Comparison of ENCODE assay signal across 6 cellular contexts in the genomic region with DNA sequence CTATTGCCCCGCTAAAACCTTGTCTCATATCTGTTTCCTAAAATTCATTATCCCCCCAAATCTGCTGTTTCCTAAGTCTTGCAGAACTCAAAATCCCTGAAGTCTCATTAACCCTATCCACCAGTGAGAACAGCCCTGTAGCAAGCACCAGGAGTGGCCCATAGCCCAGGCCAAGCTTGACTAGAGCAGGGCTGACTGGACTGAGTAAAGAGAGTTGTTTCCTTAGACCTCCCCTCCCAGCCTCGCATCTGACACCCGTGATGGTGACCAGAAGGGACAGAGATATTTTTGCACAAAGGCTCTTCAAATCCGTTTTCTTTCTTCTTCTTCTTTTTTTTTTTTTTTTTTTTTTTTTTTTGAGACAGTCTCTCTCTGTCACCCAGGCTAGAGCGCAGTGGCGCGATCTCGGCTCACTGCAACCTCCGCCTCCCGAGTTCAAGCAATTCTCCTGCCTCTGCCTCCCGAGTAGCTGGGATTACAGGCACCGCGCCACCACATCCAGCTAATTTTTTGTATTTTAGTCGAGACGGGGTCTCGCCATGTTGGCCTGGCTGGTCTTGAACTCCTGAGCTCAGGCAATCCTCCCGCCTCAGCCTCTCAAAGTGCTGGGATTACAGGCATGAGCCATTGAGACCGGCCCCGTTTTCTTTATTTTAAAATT. TPM values are rescaled to one million over a fixed set of nuclear protein-coding genes. Genes with fewer than 3 reads are reported as not detected.
A peak's percentile ranks its signal among the peaks of the same experiment; 100 is the strongest.
DNase-seq lines count a peak whose midpoint lies in the region; ATAC-seq, FAIRE-seq and TF ChIP-seq lines count a peak whose summit lies in the region.
"Not testable (repeated sequence)": the region's sequence is repeated elsewhere in the genome, so short reads cannot be mapped to it uniquely, and the experiment has no call there.

No MANE protein-coding gene starts in this region.

- H4K20me1 ChIP-seq in MM.1S (ENCODE audit: insufficient read depth, low read length): not testable (repeated sequence)
- peaks cover 0 to 10% of the 10 kb centered on the region in 2 experiments for H4K20me1 ChIP-seq in H1 (replicated peaks in 1 of 2; ENCODE audit: control insufficient read depth in 1 of 2, insufficient read depth in 2 of 2, low read length in 2 of 2)

- POLR2A ChIA-PET in CD4-positive, alpha-beta memory T cell (lab: Charles Lee; ENCODE audit: partially characterized antibody): interaction anchor here (0.8 to 4.7 kb wide), 12 partner anchors 12 to 171 kb away, joined by 4 to 72 read pairs (median 8); a partner anchor contains a TSS
- POLR2A ChIA-PET in H1 (lab: Charles Lee; ENCODE audit: partially characterized antibody): interaction anchor here (0.7 to 3.5 kb wide), 14 partner anchors 8 to 62 kb away, joined by 3 to 24 read pairs (median 4); a partner anchor contains a TSS

- 0 out of 2 replicates have a peak overlapping the region, but pooled peaks have one; percentile 25 for H2AK5ac ChIP-seq in H1 (ENCODE audit: low read depth, low read length)

- peak overlapping the region; percentile 88 to 100 (median 99) for H3K27ac Mint-ChIP-seq in CD4-positive, alpha-beta memory T cell
- peak overlapping the region; percentile 98 for H3K27ac Mint-ChIP-seq in activated CD8-positive, alpha-beta memory T cell treated with anti-CD3 and anti-CD28 coated beads, Interleukin-2, amount 10 ng/mL, durations not matched to agents 7 days and 5 days
- H3K27ac Mint-ChIP-seq in mesothelial cell of epicardium: not testable (repeated sequence)
- H3K27ac Mint-ChIP-seq in stimulated activated effector memory CD8-positive, alpha-beta T cell treated with anti-CD3 and anti-CD28 coated beads, Interleukin-12 subunit alpha, Interleukin-12 subunit beta, amount 100 ng/mL, for 72 hours: peak overlapping the region; percentile 98

- H3K4me1 ChIP-seq in CD4-positive, alpha-beta memory T cell (ENCODE audit: insufficient read depth, low read length): peaks cover 13% of the 10 kb centered on the region
- peaks cover 14% of the 10 kb centered on the region for H3K4me1 ChIP-seq in MM.1S (ENCODE audit: low read length)
- H3K4me1 ChIP-seq in H1 (replicated peaks in 1 of 4; ENCODE audit: control insufficient read depth in 3 of 4, insufficient read depth in 4 of 4, low read length in 3 of 4): not testable (repeated sequence)

- not testable (repeated sequence) for TF ChIP-seq RAD21 in H1 (IDR thresholded peaks at IDR 0.05 in 1 of 2, conservative IDR thresholded peaks at IDR 0.05 in 1 of 2; ENCODE audit: low read depth in 2 of 2, low read length in 2 of 2)

- H3K18ac ChIP-seq in H1 (ENCODE audit: extremely low read depth, low read length): not testable (repeated sequence)

- DNase-seq in CD4-positive, alpha-beta memory T cell; MM.1S; activated CD8-positive, alpha-beta memory T cell treated with anti-CD3 and anti-CD28 coated beads, Interleukin-2, amount 10 ng/mL, durations not matched to agents 7 days and 5 days; H1 (ENCODE audit: low read depth in 1 of 2, low spot score in 2 of 2); mesothelial cell of epicardium (ENCODE audit: low spot score in 2 of 2, unreplicated experiment in 2 of 2); stimulated activated effector memory CD8-positive, alpha-beta T cell treated with anti-CD3 and anti-CD28 coated beads, Interleukin-12 subunit alpha, Interleukin-12 subunit beta, amount 100 ng/mL, for 72 hours (ENCODE audit: low spot score in 2 of 2): not testable (repeated sequence)

- ATAC-seq in activated CD8-positive, alpha-beta memory T cell treated with anti-CD3 and anti-CD28 coated beads, Interleukin-2, amount 10 ng/mL, durations not matched to agents 7 days and 5 days; stimulated activated effector memory CD8-positive, alpha-beta T cell treated with anti-CD3 and anti-CD28 coated beads, Interleukin-12 subunit alpha, Interleukin-12 subunit beta, amount 100 ng/mL, for 72 hours: not testable (repeated sequence)

- H3K4me2 ChIP-seq in MM.1S (ENCODE audit: low read depth, low read length) (peak overlapping the region; percentile 98; the same call in 1 of the 2 replicates), H1 (ENCODE audit: insufficient read depth in 1 of 2, low read depth in 2 of 2, low read length in 2 of 2) (peak overlapping the region; percentile 74 to 97; a peak in 3 of 4 replicates)

- FAIRE-seq in H1 (lab: Jason Lieb, UNC): not testable (repeated sequence)

- TF ChIP-seq CTCF in MM.1S (IDR thresholded peaks at IDR 0.05; ENCODE audit: low read length); H1 (IDR thresholded peaks at IDR 0.05; ENCODE audit: control extremely low read depth in 1 of 3, insufficient read depth in 1 of 3, low read depth in 1 of 3, low read length in 3 of 3); mesothelial cell of epicardium (IDR thresholded peaks at IDR 0.05; ENCODE audit: unreplicated experiment): not testable (repeated sequence)

- H2BK120ac ChIP-seq in H1 (replicated peaks; ENCODE audit: low read depth, low read length): not testable (repeated sequence)

- not testable (repeated sequence) for H2BK20ac ChIP-seq in H1 (ENCODE audit: low read length)

- not testable (repeated sequence) for H4K5ac ChIP-seq in H1 (ENCODE audit: insufficient read length, low read depth, low read length)

- H3K4me3 ChIP-seq in CD4-positive, alpha-beta memory T cell (ENCODE audit: low read length in 2 of 2): peak overlapping the region in 1 of 2 donors; percentile 88
- peak overlapping the region; percentile 75 for H3K4me3 ChIP-seq in MM.1S (ENCODE audit: low read length)
- peak overlapping the region; percentile 51 to 92 (median 74); a peak in 4 of 8 replicates for H3K4me3 ChIP-seq in H1 (ENCODE audit: extremely low read depth in 1 of 4, insufficient read depth in 2 of 4, low read depth in 3 of 4, low read length in 4 of 4)

- intact Hi-C loops in CD4-positive, alpha-beta memory T cell (cut with micrococcal nuclease): loop anchor here (1.0 kb wide), 6 partner anchors 28 to 683 kb away; a partner anchor contains a TSS

- H3K27me3 Mint-ChIP-seq in CD4-positive, alpha-beta memory T cell; mesothelial cell of epicardium (ENCODE audit: low read depth): not testable (repeated sequence)
- H3K27me3 Mint-ChIP-seq in activated CD8-positive, alpha-beta memory T cell treated with anti-CD3 and anti-CD28 coated beads, Interleukin-2, amount 10 ng/mL, durations not matched to agents 7 days and 5 days: peaks cover 12% of the 10 kb centered on the region

- not testable (repeated sequence) for H3K9me3 ChIP-seq in CD4-positive, alpha-beta memory T cell (ENCODE audit: control insufficient read depth in 1 of 2, low read length in 2 of 2); MM.1S (replicated peaks; ENCODE audit: insufficient read depth, low read length); H1 (ENCODE audit: insufficient read depth in 2 of 2, low read depth in 1 of 2, low read length in 1 of 2)

- not testable (repeated sequence) for H3F3A ChIP-seq in MM.1S (ENCODE audit: insufficient read depth, low read length)

- H3K4me3 Mint-ChIP-seq in CD4-positive, alpha-beta memory T cell: peak overlapping the region; percentile 96 to 100 (median 98)
- H3K4me3 Mint-ChIP-seq in activated CD8-positive, alpha-beta memory T cell treated with anti-CD3 and anti-CD28 coated beads, Interleukin-2, amount 10 ng/mL, durations not matched to agents 7 days and 5 days: peak overlapping the region; percentile 94
- H3K4me3 Mint-ChIP-seq in mesothelial cell of epicardium: peak overlapping the region; percentile 93
- H3K4me3 Mint-ChIP-seq in stimulated activated effector memory CD8-positive, alpha-beta T cell treated with anti-CD3 and anti-CD28 coated beads, Interleukin-12 subunit alpha, Interleukin-12 subunit beta, amount 100 ng/mL, for 72 hours: peak overlapping the region; percentile 98

- not testable (repeated sequence) for H3K9me3 Mint-ChIP-seq in CD4-positive, alpha-beta memory T cell; activated CD8-positive, alpha-beta memory T cell treated with anti-CD3 and anti-CD28 coated beads, Interleukin-2, amount 10 ng/mL, durations not matched to agents 7 days and 5 days (ENCODE audit: low read depth); mesothelial cell of epicardium; stimulated activated effector memory CD8-positive, alpha-beta T cell treated with anti-CD3 and anti-CD28 coated beads, Interleukin-12 subunit alpha, Interleukin-12 subunit beta, amount 100 ng/mL, for 72 hours

- not testable (repeated sequence) for H2BK15ac ChIP-seq in H1 (ENCODE audit: low read length)

- H3K9me2 ChIP-seq in MM.1S (replicated peaks; ENCODE audit: insufficient read depth, low read length): not testable (repeated sequence)

- not testable (repeated sequence) for H3K23ac ChIP-seq in H1 (ENCODE audit: insufficient read length)

- peaks cover 13 to 36% (median 22%) of the 10 kb centered on the region in 4 donors for H3K4me1 Mint-ChIP-seq in CD4-positive, alpha-beta memory T cell
- H3K4me1 Mint-ChIP-seq in activated CD8-positive, alpha-beta memory T cell treated with anti-CD3 and anti-CD28 coated beads, Interleukin-2, amount 10 ng/mL, durations not matched to agents 7 days and 5 days: peaks cover 31% of the 10 kb centered on the region
- H3K4me1 Mint-ChIP-seq in mesothelial cell of epicardium: not testable (repeated sequence)
- peaks cover 31% of the 10 kb centered on the region for H3K4me1 Mint-ChIP-seq in stimulated activated effector memory CD8-positive, alpha-beta T cell treated with anti-CD3 and anti-CD28 coated beads, Interleukin-12 subunit alpha, Interleukin-12 subunit beta, amount 100 ng/mL, for 72 hours

- H3K36me3 ChIP-seq in CD4-positive, alpha-beta memory T cell (ENCODE audit: insufficient read depth, low read length); MM.1S (replicated peaks; ENCODE audit: insufficient read depth, low read length): not testable (repeated sequence)
- H3K36me3 ChIP-seq in H1 (ENCODE audit: control insufficient read depth in 2 of 4, insufficient read depth in 4 of 4, low read length in 3 of 4): peaks cover 0 to 12% (median 3%) of the 10 kb centered on the region in 4 experiments; a peak in 6 of 8 replicates

- peak overlapping the region; percentile 93 for H3K27ac ChIP-seq in CD4-positive, alpha-beta memory T cell (ENCODE audit: low read depth, low read length)
- H3K27ac ChIP-seq in MM.1S (ENCODE audit: low read length): peak overlapping the region; percentile 79; the same call in 1 of the 2 replicates
- H3K27ac ChIP-seq in H1 (ENCODE audit: low read depth, low read length): not testable (repeated sequence)

- CTCF ChIA-PET in CD4-positive, alpha-beta memory T cell (lab: Charles Lee; ENCODE audit: partially characterized antibody): interaction anchor here (0.7 to 2.2 kb wide), 5 partner anchors 33 to 111 kb away, joined by 3 to 6 read pairs (median 5); a partner anchor contains a TSS
- CTCF ChIA-PET in activated CD8-positive, alpha-beta memory T cell treated with anti-CD3 and anti-CD28 coated beads, Interleukin-2, amount 10 ng/mL, durations not matched to agents 7 days and 5 days (lab: Charles Lee): interaction anchor here (0.7 to 2.3 kb wide), 14 partner anchors 8 to 241 kb away, joined by 3 to 9 read pairs (median 4); a partner anchor contains a TSS
- CTCF ChIA-PET in H1 (lab: Charles Lee; ENCODE audit: partially characterized antibody): interaction anchor here (0.6 to 1.3 kb wide), 2 partner anchors 54 to 126 kb away, joined by 3 to 4 read pairs; no protein-coding TSS in a partner anchor

- H3K14ac ChIP-seq in H1 (ENCODE audit: insufficient read length): not testable (repeated sequence)

- whole genome bisulfite sequencing in H1 (ENCODE audit: extremely low coverage in 1 of 2, insufficient coverage in 1 of 2, insufficient read length in 1 of 2, insufficient replicate concordance in 2 of 2, low coverage in 1 of 2, low lambda C conversion rate in 2 of 2, missing lambda C conversion rate in 1 of 2), 2 experiments: 77% methylated on average over 11 of the region's 19 CpGs; no CpG with 5 or more reads in 1 of the 2 experiments

- not testable (repeated sequence) for H4K8ac ChIP-seq in H1 (ENCODE audit: extremely low read depth, insufficient read depth, low read length)

- not testable (repeated sequence) for H2BK5ac ChIP-seq in H1 (ENCODE audit: low read depth, low read length)

- H2BK12ac ChIP-seq in H1 (ENCODE audit: low read depth, low read length): not testable (repeated sequence)

- not testable (repeated sequence) for H3K79me1 ChIP-seq in H1 (ENCODE audit: low read depth, low read length)

- H2AFZ ChIP-seq in MM.1S (ENCODE audit: low read length); H1 (ENCODE audit: low read length): not testable (repeated sequence)

- H3K36me3 Mint-ChIP-seq in CD4-positive, alpha-beta memory T cell: peaks cover 6 to 11% of the 10 kb centered on the region in 2 donors
- H3K36me3 Mint-ChIP-seq in activated CD8-positive, alpha-beta memory T cell treated with anti-CD3 and anti-CD28 coated beads, Interleukin-2, amount 10 ng/mL, durations not matched to agents 7 days and 5 days; mesothelial cell of epicardium: not testable (repeated sequence)
- H3K36me3 Mint-ChIP-seq in stimulated activated effector memory CD8-positive, alpha-beta T cell treated with anti-CD3 and anti-CD28 coated beads, Interleukin-12 subunit alpha, Interleukin-12 subunit beta, amount 100 ng/mL, for 72 hours: peaks cover 39% of the 10 kb centered on the region

- H3K27me3 ChIP-seq in CD4-positive, alpha-beta memory T cell (ENCODE audit: insufficient read depth, low read length); MM.1S (replicated peaks; ENCODE audit: insufficient read depth, low read length); H1 (replicated peaks in 1 of 4; ENCODE audit: control insufficient read depth in 3 of 4, extremely low read depth in 1 of 4, insufficient read depth in 3 of 4, low read length in 3 of 4): not testable (repeated sequence)

- H3K79me2 ChIP-seq in MM.1S (ENCODE audit: low read length); H1 (ENCODE audit: control insufficient read depth in 1 of 2, insufficient read depth in 2 of 2, low read length in 2 of 2): not testable (repeated sequence)

- not testable (repeated sequence) for H4K91ac ChIP-seq in H1 (replicated peaks; ENCODE audit: insufficient read length, low read length)

- peaks cover 10% of the 10 kb centered on the region for H3K23me2 ChIP-seq in H1 (ENCODE audit: low read depth, low read length)

- not testable (repeated sequence) for H3K9ac ChIP-seq in MM.1S (ENCODE audit: low read length); H1 (replicated peaks in 1 of 4; ENCODE audit: extremely low read depth in 1 of 4, low read depth in 3 of 4, low read length in 3 of 4)

- H3K4ac ChIP-seq in H1 (replicated peaks; ENCODE audit: insufficient read length, low read depth, low read length): not testable (repeated sequence)

- TF ChIP-seq POLR2A in H1 (IDR thresholded peaks at IDR 0.05; ENCODE audit: control extremely low read depth in 1 of 2, low read depth in 2 of 2, low read length in 2 of 2): not testable (repeated sequence)

- not testable (repeated sequence) for TF ChIP-seq EP300 in H1 (IDR thresholded peaks at IDR 0.05; ENCODE audit: borderline replicate concordance in 1 of 2, low read depth in 2 of 2, low read length in 2 of 2)

- not testable (repeated sequence) for H3K56ac ChIP-seq in H1 (replicated peaks; ENCODE audit: insufficient read length, low read depth, low read length)

RNA-seq across cellular contexts. Expression of a gene that starts 0.8 kb away (rescaled TPM):
- 1 to 10 TPM; 5.3 to 7.5 TPM for total RNA-seq in CD4-positive, alpha-beta memory T cell
- polyA plus RNA-seq in CD4-positive, alpha-beta memory T cell: 1 to 10 TPM; 1.5 to 1.6 TPM
- total RNA-seq in activated CD8-positive, alpha-beta memory T cell treated with anti-CD3 and anti-CD28 coated beads, Interleukin-2, amount 10 ng/mL, durations not matched to agents 7 days and 5 days: 1 to 10 TPM in 1 of 2 experiments, under 1 TPM in 1; 0.93 to 1.8 TPM
- total RNA-seq in H1 (2021; fragmentation: NEBNext Ultra II Directional; extraction: Animal tissue kit (Norgen Biotek cat#: 25700)): 3.3 and 3.8 TPM in 2 replicates
- 1.6 and 2.4 TPM in 2 replicates for polyA plus RNA-seq in H1 (2011; rRNA removed)
- polyA plus RNA-seq in H1 (2011; cell fraction: cytosol; rRNA removed): 1.8 TPM
- 2.2 TPM for polyA plus RNA-seq in H1 (2011; cell fraction: nucleus; rRNA removed)
- 1.8 to 4.0 TPM (median 2.7 TPM) in 4 replicates for polyA plus RNA-seq in H1 (2012, experiment 1 of 2)
- 2.5 TPM for polyA plus RNA-seq in H1 (2012, experiment 2 of 2)
- polyA plus RNA-seq in H1 (2013, experiment 1 of 2): 1.6 TPM
- 1.6 TPM for polyA plus RNA-seq in H1 (2013, experiment 2 of 2)
- 0.73 and 0.82 TPM in 2 replicates for polyA minus RNA-seq in H1 (2011; rRNA and poly(A)+ RNA removed)
- polyA minus RNA-seq in H1 (2011; cell fraction: cytosol; rRNA and poly(A)+ RNA removed): 2.1 TPM
- polyA minus RNA-seq in H1 (2011; cell fraction: nucleus; rRNA and poly(A)+ RNA removed): 1.7 TPM
- total RNA-seq in mesothelial cell of epicardium: 4.7 to 8.8 TPM (median 6.0 TPM) in 3 replicates

RNA-seq across cellular contexts. Expression of a gene that starts 1.0 kb away (rescaled TPM):
- total RNA-seq in CD4-positive, alpha-beta memory T cell: 10 to 100 TPM; 36.3 to 41.0 TPM
- polyA plus RNA-seq in CD4-positive, alpha-beta memory T cell: 100 to 1,000 TPM in 1 of 2 donors, 10 to 100 TPM in 1; 56.1 to 107 TPM
- total RNA-seq in activated CD8-positive, alpha-beta memory T cell treated with anti-CD3 and anti-CD28 coated beads, Interleukin-2, amount 10 ng/mL, durations not matched to agents 7 days and 5 days: 10 to 100 TPM; 82.7 to 84.0 TPM
- 41.6 and 45.0 TPM in 2 replicates for total RNA-seq in H1 (2021; fragmentation: NEBNext Ultra II Directional; extraction: Animal tissue kit (Norgen Biotek cat#: 25700))
- 125 and 142 TPM in 2 replicates for polyA plus RNA-seq in H1 (2011; rRNA removed)
- 127 TPM for polyA plus RNA-seq in H1 (2011; cell fraction: cytosol; rRNA removed)
- 148 TPM for polyA plus RNA-seq in H1 (2011; cell fraction: nucleus; rRNA removed)
- 48.4 to 98.7 TPM (median 88.1 TPM) in 4 replicates for polyA plus RNA-seq in H1 (2012, experiment 1 of 2)
- polyA plus RNA-seq in H1 (2012, experiment 2 of 2): 87.5 TPM
- 27.2 TPM for polyA plus RNA-seq in H1 (2013, experiment 1 of 2)
- 27.3 TPM for polyA plus RNA-seq in H1 (2013, experiment 2 of 2)
- polyA minus RNA-seq in H1 (2011; rRNA and poly(A)+ RNA removed): 107 and 111 TPM in 2 replicates
- polyA minus RNA-seq in H1 (2011; cell fraction: cytosol; rRNA and poly(A)+ RNA removed): 53.3 TPM
- 41.3 TPM for polyA minus RNA-seq in H1 (2011; cell fraction: nucleus; rRNA and poly(A)+ RNA removed)
- 20.2 to 25.0 TPM (median 23.7 TPM) in 3 replicates for total RNA-seq in mesothelial cell of epicardium

RNA-seq across cellular contexts. Expression of a gene that starts 21.2 kb away (rescaled TPM):
- total RNA-seq in CD4-positive, alpha-beta memory T cell: not detected
- under 1 TPM in 1 of 2 donors, not detected in 1; 0.14 TPM for polyA plus RNA-seq in CD4-positive, alpha-beta memory T cell
- 1 to 10 TPM in 1 of 2 experiments, under 1 TPM in 1; 0.50 to 1.9 TPM for total RNA-seq in activated CD8-positive, alpha-beta memory T cell treated with anti-CD3 and anti-CD28 coated beads, Interleukin-2, amount 10 ng/mL, durations not matched to agents 7 days and 5 days
- 53.5 and 54.1 TPM in 2 replicates for total RNA-seq in H1 (2021; fragmentation: NEBNext Ultra II Directional; extraction: Animal tissue kit (Norgen Biotek cat#: 25700))
- polyA plus RNA-seq in H1 (2011; rRNA removed): 40.2 and 60.1 TPM in 2 replicates
- 41.8 TPM for polyA plus RNA-seq in H1 (2011; cell fraction: cytosol; rRNA removed)
- 119 TPM for polyA plus RNA-seq in H1 (2011; cell fraction: nucleus; rRNA removed)
- polyA plus RNA-seq in H1 (2012, experiment 1 of 2): 33.1 to 42.6 TPM (median 40.7 TPM) in 4 replicates
- 36.9 TPM for polyA plus RNA-seq in H1 (2012, experiment 2 of 2)
- polyA plus RNA-seq in H1 (2013, experiment 1 of 2): 31.5 TPM
- 28.8 TPM for polyA plus RNA-seq in H1 (2013, experiment 2 of 2)
- polyA minus RNA-seq in H1 (2011; rRNA and poly(A)+ RNA removed): 41.5 and 45.7 TPM in 2 replicates
- 26.3 TPM for polyA minus RNA-seq in H1 (2011; cell fraction: cytosol; rRNA and poly(A)+ RNA removed)
- polyA minus RNA-seq in H1 (2011; cell fraction: nucleus; rRNA and poly(A)+ RNA removed): 85.7 TPM
- 85.0 to 88.9 TPM (median 86.4 TPM) in 3 replicates for total RNA-seq in mesothelial cell of epicardium

RNA-seq across cellular contexts. Expression of a gene that starts 34.3 kb away (rescaled TPM):
- total RNA-seq in CD4-positive, alpha-beta memory T cell: 10 to 100 TPM; 76.4 to 82.8 TPM
- polyA plus RNA-seq in CD4-positive, alpha-beta memory T cell: 1 to 10 TPM; 4.6 to 7.7 TPM
- total RNA-seq in activated CD8-positive, alpha-beta memory T cell treated with anti-CD3 and anti-CD28 coated beads, Interleukin-2, amount 10 ng/mL, durations not matched to agents 7 days and 5 days: 10 to 100 TPM; 31.1 to 39.5 TPM
- total RNA-seq in H1 (2021; fragmentation: NEBNext Ultra II Directional; extraction: Animal tissue kit (Norgen Biotek cat#: 25700)): 17.5 and 18.5 TPM in 2 replicates
- polyA plus RNA-seq in H1 (2011; rRNA removed): 3.9 and 8.5 TPM in 2 replicates
- polyA plus RNA-seq in H1 (2011; cell fraction: cytosol; rRNA removed): 8.1 TPM
- polyA plus RNA-seq in H1 (2011; cell fraction: nucleus; rRNA removed): 16.8 TPM
- 12.6 to 17.6 TPM (median 15.2 TPM) in 4 replicates for polyA plus RNA-seq in H1 (2012, experiment 1 of 2)
- 17.6 TPM for polyA plus RNA-seq in H1 (2012, experiment 2 of 2)
- 11.2 TPM for polyA plus RNA-seq in H1 (2013, experiment 1 of 2)
- polyA plus RNA-seq in H1 (2013, experiment 2 of 2): 9.7 TPM
- polyA minus RNA-seq in H1 (2011; rRNA and poly(A)+ RNA removed): 1.6 and 2.9 TPM in 2 replicates
- polyA minus RNA-seq in H1 (2011; cell fraction: cytosol; rRNA and poly(A)+ RNA removed): 2.6 TPM
- polyA minus RNA-seq in H1 (2011; cell fraction: nucleus; rRNA and poly(A)+ RNA removed): 11.1 TPM
- total RNA-seq in mesothelial cell of epicardium: 42.9 to 48.1 TPM (median 45.3 TPM) in 3 replicates

RNA-seq across cellular contexts. Expression of a gene that starts 37.7 kb away (rescaled TPM):
- total RNA-seq in CD4-positive, alpha-beta memory T cell: 100 to 1,000 TPM; 108 to 109 TPM
- polyA plus RNA-seq in CD4-positive, alpha-beta memory T cell: 10 to 100 TPM; 38.1 to 41.2 TPM
- total RNA-seq in activated CD8-positive, alpha-beta memory T cell treated with anti-CD3 and anti-CD28 coated beads, Interleukin-2, amount 10 ng/mL, durations not matched to agents 7 days and 5 days: 10 to 100 TPM; 40.5 to 46.8 TPM
- 51.4 and 57.2 TPM in 2 replicates for total RNA-seq in H1 (2021; fragmentation: NEBNext Ultra II Directional; extraction: Animal tissue kit (Norgen Biotek cat#: 25700))
- 190 and 301 TPM in 2 replicates for polyA plus RNA-seq in H1 (2011; rRNA removed)
- polyA plus RNA-seq in H1 (2011; cell fraction: cytosol; rRNA removed): 175 TPM
- 272 TPM for polyA plus RNA-seq in H1 (2011; cell fraction: nucleus; rRNA removed)
- polyA plus RNA-seq in H1 (2012, experiment 1 of 2): 50.7 to 95.9 TPM (median 93.3 TPM) in 4 replicates
- polyA plus RNA-seq in H1 (2012, experiment 2 of 2): 110 TPM
- 78.6 TPM for polyA plus RNA-seq in H1 (2013, experiment 1 of 2)
- 78.5 TPM for polyA plus RNA-seq in H1 (2013, experiment 2 of 2)
- 46.4 and 69.1 TPM in 2 replicates for polyA minus RNA-seq in H1 (2011; rRNA and poly(A)+ RNA removed)
- 18.4 TPM for polyA minus RNA-seq in H1 (2011; cell fraction: cytosol; rRNA and poly(A)+ RNA removed)
- polyA minus RNA-seq in H1 (2011; cell fraction: nucleus; rRNA and poly(A)+ RNA removed): 59.0 TPM
- 111 to 113 TPM (median 111 TPM) in 3 replicates for total RNA-seq in mesothelial cell of epicardium

Comparison
In these comparisons a context has a peak if more than half of its experiments do, and no peak if none do; other contexts are left out.
1. RNA of a gene that starts 21.2 kb away (total RNA-seq): 85.0 to 88.9 TPM in mesothelial cell of epicardium and 53.5 to 54.1 TPM in H1; 0.50 to 1.9 TPM in activated CD8-positive, alpha-beta memory T cell treated with anti-CD3 and anti-CD28 coated beads, Interleukin-2, amount 10 ng/mL, durations not matched to agents 7 days and 5 days and not detected in CD4-positive, alpha-beta memory T cell; every median in the first group is over 10 times any median in the second.
2. Peak in every context shown above with its lines, with median percentiles within 50 percentile points of each other: H3K4me3 Mint-ChIP-seq.